In genomic region chr7:96654630-96655188, GRCh38 we compare ENCODE assay signal across 34 cellular contexts. TPM values are rescaled to one million over a fixed set of nuclear protein-coding genes. Genes with fewer than 3 reads are reported as not detected.
DNase-seq lines count a peak whose midpoint lies in the region; ATAC-seq, FAIRE-seq and TF ChIP-seq lines count a peak whose summit lies in the region.
"Had no signal": no experiment of that assay in that cellular context is flagged by ENCODE, and none has a peak within 500 bp of the region (broad histone marks: within the 10 kb centered on the region; RNA-seq: fewer than 3 reads in every experiment).

No MANE protein-coding gene starts in this region.

- no peak for TF ChIP-seq POLR2A in H1 (IDR thresholded peaks at IDR 0.05; ENCODE audit: control extremely low read depth in 1 of 2, low read depth in 2 of 2, low read length in 2 of 2)
- TF ChIP-seq POLR2A in Peyer's patch (IDR thresholded peaks at IDR 0.05) = no peak

- H3K27me3 Mint-ChIP-seq in activated T-cell treated with anti-CD3 and anti-CD28 coated beads, Interleukin-2, amount 50 U/mL, for 72 hours (ENCODE audit: low read depth) = no peaks in the 10 kb centered on the region
- H3K27me3 Mint-ChIP-seq: activated naive CD8-positive, alpha-beta T cell had no signal

- H2AK5ac ChIP-seq in H1 (ENCODE audit: low read depth, low read length) = no peak overlapping the region

- H3K36me3 ChIP-seq in HEK293 (ENCODE audit: control insufficient read depth in 2 of 2, insufficient read depth in 1 of 2, low read length in 2 of 2) (no peaks in the 10 kb centered on the region), H1 (ENCODE audit: control insufficient read depth in 2 of 4, insufficient read depth in 4 of 4, low read length in 3 of 4) (no peaks in the 10 kb centered on the region), Peyer's patch (no peaks in the 10 kb centered on the region)
- H3K36me3 ChIP-seq: gastroesophageal sphincter, lower lobe of right lung, sigmoid colon, SJSA1, tibial artery had no signal

- CTCF ChIA-PET in HEK293 (lab: Yijun Ruan, JAX) = no interaction called here
- CTCF ChIA-PET in H1 (lab: Charles Lee; ENCODE audit: partially characterized antibody) = interaction anchor here (0.6 to 2.9 kb wide), 3 partner anchors 52 to 247 kb away, joined by 3 to 10 read pairs (median 3); no protein-coding TSS in a partner anchor

- no peak for ATAC-seq in activated T-cell treated with anti-CD3 and anti-CD28 coated beads, Interleukin-2, amount 50 U/mL, for 72 hours (replicated peaks in 1 of 2)
- ATAC-seq: gastroesophageal sphincter, HCT116, lower lobe of right lung, natural killer cell, psoas muscle had no signal

- H2BK5ac ChIP-seq in H1 (ENCODE audit: low read depth, low read length) = no peak overlapping the region

- POLR2A ChIA-PET in HEK293 (lab: Yijun Ruan, JAX) = no interaction called here
- POLR2A ChIA-PET in H1 (lab: Charles Lee; ENCODE audit: partially characterized antibody) = no interaction called here

- H3K4me3 Mint-ChIP-seq in activated T-cell treated with anti-CD3 and anti-CD28 coated beads, Interleukin-2, amount 50 U/mL, for 72 hours = no peak overlapping the region
- H3K4me3 Mint-ChIP-seq: activated naive CD8-positive, alpha-beta T cell; natural killer cell had no signal

- H3K4me1 Mint-ChIP-seq in activated T-cell treated with anti-CD3 and anti-CD28 coated beads, Interleukin-2, amount 50 U/mL, for 72 hours (ENCODE audit: low read depth) = no peaks in the 10 kb centered on the region

- TF ChIP-seq CTCF in HEK293 (tag by site-specific recombination; IDR thresholded peaks at IDR 0.05) = no peak
- TF ChIP-seq CTCF in H1 (IDR thresholded peaks at IDR 0.05; ENCODE audit: control extremely low read depth in 1 of 3, insufficient read depth in 1 of 3, low read depth in 1 of 3, low read length in 3 of 3) = no peak
- TF ChIP-seq CTCF in Peyer's patch (IDR thresholded peaks at IDR 0.05) = no peak

- H3K4me1 ChIP-seq in HEK293 (ENCODE audit: control insufficient read depth, insufficient read depth, low read length) (no peaks in the 10 kb centered on the region; the same call in 1 of the 2 replicates), H1 (replicated peaks in 1 of 4; ENCODE audit: control insufficient read depth in 3 of 4, insufficient read depth in 4 of 4, low read length in 3 of 4) (peaks cover 0 to 7% (median under 1%) of the 10 kb centered on the region in 4 experiments; a peak in 5 of 7 replicates), Peyer's patch (no peaks in the 10 kb centered on the region)
- H3K4me1 ChIP-seq: Caco-2, gastroesophageal sphincter, lower lobe of right lung, psoas muscle had no signal

- H3K9me3 ChIP-seq in HEK293 (ENCODE audit: control insufficient read depth, insufficient read depth, low read depth, low read length) (no peaks in the 10 kb centered on the region), H1 (ENCODE audit: insufficient read depth in 2 of 2, low read depth in 1 of 2, low read length in 1 of 2) (no peaks in the 10 kb centered on the region), Peyer's patch (no peaks in the 10 kb centered on the region)
- H3K9me3 ChIP-seq: Caco-2, gastroesophageal sphincter, lower lobe of right lung, psoas muscle, SJSA1, tibial artery had no signal

- no peak overlapping the region for H3K27ac Mint-ChIP-seq in activated T-cell treated with anti-CD3 and anti-CD28 coated beads, Interleukin-2, amount 50 U/mL, for 72 hours
- H3K27ac Mint-ChIP-seq: activated naive CD8-positive, alpha-beta T cell; natural killer cell had no signal

- no peak overlapping the region for H2BK120ac ChIP-seq in H1 (replicated peaks; ENCODE audit: low read depth, low read length)

- no peak overlapping the region for H3K56ac ChIP-seq in H1 (replicated peaks; ENCODE audit: insufficient read length, low read depth, low read length)

- H2BK15ac ChIP-seq in H1 (ENCODE audit: low read length) = no peak overlapping the region

- H3K9ac ChIP-seq in H1 (replicated peaks in 1 of 4; ENCODE audit: extremely low read depth in 1 of 4, low read depth in 3 of 4, low read length in 3 of 4) = no peak overlapping the region

- H3K27me3 ChIP-seq in H1 (replicated peaks in 1 of 4; ENCODE audit: control insufficient read depth in 3 of 4, extremely low read depth in 1 of 4, insufficient read depth in 3 of 4, low read length in 3 of 4) (no peaks in the 10 kb centered on the region), Peyer's patch (no peaks in the 10 kb centered on the region)
- H3K27me3 ChIP-seq: gastroesophageal sphincter, sigmoid colon, SJSA1, tibial artery had no signal

- H4K8ac ChIP-seq in H1 (ENCODE audit: extremely low read depth, insufficient read depth, low read length) = no peak overlapping the region

- no peaks in the 10 kb centered on the region for H3K79me1 ChIP-seq in H1 (ENCODE audit: low read depth, low read length)

- H3K4me2 ChIP-seq in H1 (ENCODE audit: insufficient read depth in 1 of 2, low read depth in 2 of 2, low read length in 2 of 2) = no peak overlapping the region

- H4K20me1 ChIP-seq in H1 (replicated peaks in 1 of 2; ENCODE audit: control insufficient read depth in 1 of 2, insufficient read depth in 2 of 2, low read length in 2 of 2) = no peaks in the 10 kb centered on the region

- TF ChIP-seq RAD21 in H1 (IDR thresholded peaks at IDR 0.05 in 1 of 2, conservative IDR thresholded peaks at IDR 0.05 in 1 of 2; ENCODE audit: low read depth in 2 of 2, low read length in 2 of 2) = no peak

- H3K4me3 ChIP-seq in HEK293 (ENCODE audit: low read depth, low read length) (no peak overlapping the region), H1 (ENCODE audit: extremely low read depth in 1 of 4, insufficient read depth in 2 of 4, low read depth in 3 of 4, low read length in 4 of 4) (no peak overlapping the region), Peyer's patch (no peak overlapping the region)
- H3K4me3 ChIP-seq: gastroesophageal sphincter, lower lobe of right lung, psoas muscle, sigmoid colon, SJSA1, tibial artery had no signal

- no peak overlapping the region for H3K18ac ChIP-seq in H1 (ENCODE audit: extremely low read depth, low read length)

- H2BK12ac ChIP-seq in H1 (ENCODE audit: low read depth, low read length) = no peak overlapping the region

- 91% methylated on average over 4 of the region's 4 CpGs; no CpG with 5 or more reads in 1 of the 2 experiments for WGBS in H1 (ENCODE audit: extremely low coverage in 1 of 2, insufficient coverage in 1 of 2, insufficient read length in 1 of 2, insufficient replicate concordance in 2 of 2, low coverage in 1 of 2, low lambda C conversion rate in 2 of 2, missing lambda C conversion rate in 1 of 2), 2 experiments

- peaks cover 0 to 2% of the 10 kb centered on the region in 2 donors for H3K9me3 Mint-ChIP-seq in activated T-cell treated with anti-CD3 and anti-CD28 coated beads, Interleukin-2, amount 50 U/mL, for 72 hours
- H3K9me3 Mint-ChIP-seq: natural killer cell had no signal

- H3K4ac ChIP-seq in H1 (replicated peaks; ENCODE audit: insufficient read length, low read depth, low read length) = no peak overlapping the region

- H3K14ac ChIP-seq in H1 (ENCODE audit: insufficient read length) = no peak overlapping the region

- no peak for FAIRE-seq in H1 (lab: Jason Lieb, UNC)

- H3K36me3 Mint-ChIP-seq in activated T-cell treated with anti-CD3 and anti-CD28 coated beads, Interleukin-2, amount 50 U/mL, for 72 hours (ENCODE audit: insufficient read depth in 2 of 2) = no peaks in the 10 kb centered on the region
- H3K36me3 Mint-ChIP-seq: natural killer cell had no signal

- H3K79me2 ChIP-seq in H1 (ENCODE audit: control insufficient read depth in 1 of 2, insufficient read depth in 2 of 2, low read length in 2 of 2) = no peaks in the 10 kb centered on the region

- H3K23ac ChIP-seq in H1 (ENCODE audit: insufficient read length) = no peak overlapping the region

- DNase-seq in COR-L47 (lab: John Stamatoyannopoulos, UW) = peak; percentile 71
- peak; percentile 93 for DNase-seq in NCI-H2029 treated with DMSO at 0.1 percent for 48 hours (lab: John Stamatoyannopoulos, UW)
- no peak for DNase-seq in H1 (ENCODE audit: low read depth in 1 of 2, low spot score in 2 of 2)
- no peak for DNase-seq in activated CD4-positive, alpha-beta T cell treated with anti-CD3 and anti-CD28 coated beads for 1 hour
- DNase-seq in activated T-cell treated with anti-CD3 and anti-CD28 coated beads, Interleukin-2, amount 50 U/mL, for 72 hours = no peak
- DNase-seq in Peyer's patch = no peak
- DNase-seq: activated CD4-positive, alpha-beta T cell treated with anti-CD3 and anti-CD28 coated beads for 4 hours; activated CD8-positive, alpha-beta memory T cell treated with anti-CD3 and anti-CD28 coated beads for 24 hours; activated T-cell treated with anti-CD3 and anti-CD28 coated beads for 4 hours; anterior cingulate cortex; C1 segment of cervical spinal cord; Caco-2; DMS79 treated with DMSO at 0.1 percent for 48 hours; GF-D8; IMR-90; kidney glomerular epithelial cell; lower lobe of right lung; natural killer cell; NCI-H1105; NCI-H2107; NCI-H526 treated with DMSO at 0.1 percent for 48 hours; occipital lobe; psoas muscle; sigmoid colon; stimulated activated CD4-positive, alpha-beta T cell treated with anti-CD3 and anti-CD28 coated beads, Interleukin-4, amount 100 ng/mL, for 24 hours; T1000; tibial artery had no signal

- H4K5ac ChIP-seq in H1 (ENCODE audit: insufficient read length, low read depth, low read length) = no peak overlapping the region

- H3K27ac ChIP-seq in HEK293 (ENCODE audit: extremely low read depth, low read depth, low read length) (no peak overlapping the region), H1 (ENCODE audit: low read depth, low read length) (no peak overlapping the region), Peyer's patch (no peak overlapping the region)
- H3K27ac ChIP-seq: gastroesophageal sphincter, lower lobe of right lung, psoas muscle, RWPE1, sigmoid colon, SJSA1, tibial artery, VCaP had no signal

- no peak overlapping the region for H2BK20ac ChIP-seq in H1 (ENCODE audit: low read length)

- no peak for TF ChIP-seq EP300 in H1 (IDR thresholded peaks at IDR 0.05; ENCODE audit: borderline replicate concordance in 1 of 2, low read depth in 2 of 2, low read length in 2 of 2)

- no peak overlapping the region for H4K91ac ChIP-seq in H1 (replicated peaks; ENCODE audit: insufficient read length, low read length)

- H2AFZ ChIP-seq in H1 (ENCODE audit: low read length) = no peak overlapping the region

- no peaks in the 10 kb centered on the region for H3K23me2 ChIP-seq in H1 (ENCODE audit: low read depth, low read length)

RNA-seq across cellular contexts. Expression of gene SEM1, which starts 54.9 kb away (rescaled TPM):
- 75.3 and 80.2 TPM in 2 replicates for total RNA-seq in H1 (2021; fragmentation: NEBNext Ultra II Directional; extraction: Animal tissue kit (Norgen Biotek cat#: 25700))
- polyA plus RNA-seq in H1 (2011; rRNA removed) = 9.6 and 20.8 TPM in 2 replicates
- polyA plus RNA-seq in H1 (2011; cell fraction: cytosol; rRNA removed) = 207 TPM
- polyA plus RNA-seq in H1 (2011; cell fraction: nucleus; rRNA removed) = 6.5 TPM
- polyA plus RNA-seq in H1 (2012, experiment 1 of 2) = 253 to 814 TPM (median 543 TPM) in 4 replicates
- polyA plus RNA-seq in H1 (2012, experiment 2 of 2) = 70.9 TPM
- polyA plus RNA-seq in H1 (2013, experiment 1 of 2) = 158 TPM
- 184 TPM for polyA plus RNA-seq in H1 (2013, experiment 2 of 2)
- 5.5 and 13.6 TPM in 2 replicates for polyA minus RNA-seq in H1 (2011; rRNA and poly(A)+ RNA removed)
- polyA minus RNA-seq in H1 (2011; cell fraction: cytosol; rRNA and poly(A)+ RNA removed) = 36.6 TPM
- 13.1 TPM for polyA minus RNA-seq in H1 (2011; cell fraction: nucleus; rRNA and poly(A)+ RNA removed)
- 10 to 100 TPM; 22.8 to 31.1 TPM for total RNA-seq in activated T-cell treated with anti-CD3 and anti-CD28 coated beads, Interleukin-2, amount 50 U/mL, for 72 hours
- 10 to 100 TPM in 3 of 4 donors, 1 to 10 TPM in 1; 9.2 to 20.0 (median 15.3) TPM for total RNA-seq in Peyer's patch

Comparison
In these comparisons a context has a peak if more than half of its experiments do, and no peak if none do; other contexts are left out.
1. DNase-seq: peak in COR-L47 (single experiment) and NCI-H2029 treated with DMSO at 0.1 percent for 48 hours (single experiment); none in H1 (0 of 2), activated CD4-positive, alpha-beta T cell treated with anti-CD3 and anti-CD28 coated beads for 1 hour (single experiment), activated T-cell treated with anti-CD3 and anti-CD28 coated beads, Interleukin-2, amount 50 U/mL, for 72 hours (0 of 2) and Peyer's patch (0 of 3).